ENCODE assay signal across 1 cellular context in the genomic region with DNA sequence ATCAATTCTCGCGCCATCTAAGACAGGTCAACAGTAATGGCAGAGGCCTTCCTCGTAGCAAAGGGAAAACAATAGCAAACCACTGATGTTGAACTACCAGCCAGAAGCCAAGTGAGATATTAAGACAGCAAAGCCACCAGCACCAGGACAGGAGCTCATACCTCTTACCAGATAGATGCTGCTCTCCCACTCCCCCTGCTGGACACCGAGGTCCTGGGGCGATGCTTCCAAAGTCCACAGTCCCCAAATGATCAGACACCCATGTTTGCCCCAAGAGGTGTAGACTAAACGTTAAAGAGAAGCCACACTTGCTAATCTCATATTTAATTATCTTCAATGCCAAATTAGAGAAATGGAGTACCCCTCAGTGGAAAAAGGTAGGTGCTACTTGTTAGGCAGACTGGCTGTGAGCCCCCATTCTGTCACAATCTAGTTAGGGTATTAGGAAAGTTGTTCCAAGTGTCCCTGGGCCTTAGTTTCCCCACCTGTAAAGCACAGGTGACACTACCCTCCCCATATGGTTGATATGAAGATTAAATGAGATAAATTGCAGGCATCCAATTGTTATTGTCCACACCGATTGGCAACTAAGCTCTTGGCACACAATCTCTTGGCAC.
TF ChIP-seq lines count a peak whose summit lies in the region.

No MANE protein-coding gene starts in this region.

TF ChIP-seq in K562, 482 proteins besides CTCF, POLR2A, EP300 and RAD21:
- TF ChIP-seq ETV5 (CRISPR knock-in tag; IDR thresholded peaks at IDR 0.05; ENCODE audit: low read depth), result no peak
- TF ChIP-seq, protein P1, sequence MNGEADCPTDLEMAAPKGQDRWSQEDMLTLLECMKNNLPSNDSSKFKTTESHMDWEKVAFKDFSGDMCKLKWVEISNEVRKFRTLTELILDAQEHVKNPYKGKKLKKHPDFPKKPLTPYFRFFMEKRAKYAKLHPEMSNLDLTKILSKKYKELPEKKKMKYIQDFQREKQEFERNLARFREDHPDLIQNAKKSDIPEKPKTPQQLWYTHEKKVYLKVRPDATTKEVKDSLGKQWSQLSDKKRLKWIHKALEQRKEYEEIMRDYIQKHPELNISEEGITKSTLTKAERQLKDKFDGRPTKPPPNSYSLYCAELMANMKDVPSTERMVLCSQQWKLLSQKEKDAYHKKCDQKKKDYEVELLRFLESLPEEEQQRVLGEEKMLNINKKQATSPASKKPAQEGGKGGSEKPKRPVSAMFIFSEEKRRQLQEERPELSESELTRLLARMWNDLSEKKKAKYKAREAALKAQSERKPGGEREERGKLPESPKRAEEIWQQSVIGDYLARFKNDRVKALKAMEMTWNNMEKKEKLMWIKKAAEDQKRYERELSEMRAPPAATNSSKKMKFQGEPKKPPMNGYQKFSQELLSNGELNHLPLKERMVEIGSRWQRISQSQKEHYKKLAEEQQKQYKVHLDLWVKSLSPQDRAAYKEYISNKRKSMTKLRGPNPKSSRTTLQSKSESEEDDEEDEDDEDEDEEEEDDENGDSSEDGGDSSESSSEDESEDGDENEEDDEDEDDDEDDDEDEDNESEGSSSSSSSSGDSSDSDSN (IDR thresholded peaks at IDR 0.05; ENCODE audit: borderline replicate concordance in 1 of 2, low read depth in 2 of 2, low read length in 2 of 2), result 0 out of 4 replicates have a peak, but pooled peaks of 1 of the 2 experiments have one; percentile 36
- TF ChIP-seq SOX6 (IDR thresholded peaks at IDR 0.05), result 0 out of 2 replicates have a peak, but pooled peaks have one; percentile 11
- peak; percentile 32; the same call in 1 of the 2 replicates for TF ChIP-seq STAG1 (CRISPR knock-in tag; IDR thresholded peaks at IDR 0.05; ENCODE audit: borderline replicate concordance)
- no peak for TF ChIP-seq XRCC3 (IDR thresholded peaks at IDR 0.05)
- no peak for TF ChIP-seq RBM14 (IDR thresholded peaks at IDR 0.05; ENCODE audit: borderline replicate concordance, insufficient read depth, low read depth, low read length)
- TF ChIP-seq ZNF76 (CRISPR knock-in tag; IDR thresholded peaks at IDR 0.05; ENCODE audit: borderline replicate concordance), result no peak
- TF ChIP-seq, protein P2, sequence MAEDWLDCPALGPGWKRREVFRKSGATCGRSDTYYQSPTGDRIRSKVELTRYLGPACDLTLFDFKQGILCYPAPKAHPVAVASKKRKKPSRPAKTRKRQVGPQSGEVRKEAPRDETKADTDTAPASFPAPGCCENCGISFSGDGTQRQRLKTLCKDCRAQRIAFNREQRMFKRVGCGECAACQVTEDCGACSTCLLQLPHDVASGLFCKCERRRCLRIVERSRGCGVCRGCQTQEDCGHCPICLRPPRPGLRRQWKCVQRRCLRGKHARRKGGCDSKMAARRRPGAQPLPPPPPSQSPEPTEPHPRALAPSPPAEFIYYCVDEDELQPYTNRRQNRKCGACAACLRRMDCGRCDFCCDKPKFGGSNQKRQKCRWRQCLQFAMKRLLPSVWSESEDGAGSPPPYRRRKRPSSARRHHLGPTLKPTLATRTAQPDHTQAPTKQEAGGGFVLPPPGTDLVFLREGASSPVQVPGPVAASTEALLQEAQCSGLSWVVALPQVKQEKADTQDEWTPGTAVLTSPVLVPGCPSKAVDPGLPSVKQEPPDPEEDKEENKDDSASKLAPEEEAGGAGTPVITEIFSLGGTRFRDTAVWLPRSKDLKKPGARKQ (CRISPR knock-in tag; IDR thresholded peaks at IDR 0.05), result no peak
- TF ChIP-seq ESRRA (IDR thresholded peaks at IDR 0.05; ENCODE audit: borderline replicate concordance, low read depth), result 0 out of 2 replicates have a peak, but pooled peaks have one; percentile 24
- peak; percentile 22; the same call in 1 of the 2 replicates for TF ChIP-seq RB1 (IDR thresholded peaks at IDR 0.05; ENCODE audit: low read depth)
- no peak for TF ChIP-seq CTBP1 (IDR thresholded peaks at IDR 0.05; ENCODE audit: borderline replicate concordance)
- TF ChIP-seq SMC3 (conservative IDR thresholded peaks at IDR 0.05; ENCODE audit: insufficient read depth, low read depth, low read length), result peak; percentile 80
- TF ChIP-seq ATF7 (IDR thresholded peaks at IDR 0.05), result 0 out of 2 replicates have a peak, but pooled peaks have one; percentile 22
- TF ChIP-seq SMARCE1 (IDR thresholded peaks at IDR 0.05), result peak; percentile 15; the same call in 1 of the 2 replicates
- TF ChIP-seq TARDBP (IDR thresholded peaks at IDR 0.05), result 0 out of 2 replicates have a peak, but pooled peaks have one; percentile 28
- TF ChIP-seq CC2D1A (IDR thresholded peaks at IDR 0.05), result 0 out of 2 replicates have a peak, but pooled peaks have one; percentile 30
- no peak for TF ChIP-seq WHSC1 (IDR thresholded peaks at IDR 0.05; ENCODE audit: low read length)
- TF ChIP-seq TRIM28 (IDR thresholded peaks at IDR 0.05), result peak; percentile 43; the same call in 1 of the 2 replicates
- TF ChIP-seq, protein P3, sequence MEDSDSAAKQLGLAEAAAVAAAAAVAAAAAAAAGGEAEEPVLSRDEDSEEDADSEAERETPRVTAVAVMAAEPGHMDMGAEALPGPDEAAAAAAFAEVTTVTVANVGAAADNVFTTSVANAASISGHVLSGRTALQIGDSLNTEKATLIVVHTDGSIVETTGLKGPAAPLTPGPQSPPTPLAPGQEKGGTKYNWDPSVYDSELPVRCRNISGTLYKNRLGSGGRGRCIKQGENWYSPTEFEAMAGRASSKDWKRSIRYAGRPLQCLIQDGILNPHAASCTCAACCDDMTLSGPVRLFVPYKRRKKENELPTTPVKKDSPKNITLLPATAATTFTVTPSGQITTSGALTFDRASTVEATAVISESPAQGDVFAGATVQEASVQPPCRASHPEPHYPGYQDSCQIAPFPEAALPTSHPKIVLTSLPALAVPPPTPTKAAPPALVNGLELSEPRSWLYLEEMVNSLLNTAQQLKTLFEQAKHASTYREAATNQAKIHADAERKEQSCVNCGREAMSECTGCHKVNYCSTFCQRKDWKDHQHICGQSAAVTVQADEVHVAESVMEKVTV (CRISPR knock-in tag; IDR thresholded peaks at IDR 0.05), result peak; percentile 64
- TF ChIP-seq ZNF12 (CRISPR knock-in tag; IDR thresholded peaks at IDR 0.05), result peak; percentile 94
- TF ChIP-seq KLF16 (IDR thresholded peaks at IDR 0.05), result peak; percentile 17
- TF ChIP-seq, protein P4, sequence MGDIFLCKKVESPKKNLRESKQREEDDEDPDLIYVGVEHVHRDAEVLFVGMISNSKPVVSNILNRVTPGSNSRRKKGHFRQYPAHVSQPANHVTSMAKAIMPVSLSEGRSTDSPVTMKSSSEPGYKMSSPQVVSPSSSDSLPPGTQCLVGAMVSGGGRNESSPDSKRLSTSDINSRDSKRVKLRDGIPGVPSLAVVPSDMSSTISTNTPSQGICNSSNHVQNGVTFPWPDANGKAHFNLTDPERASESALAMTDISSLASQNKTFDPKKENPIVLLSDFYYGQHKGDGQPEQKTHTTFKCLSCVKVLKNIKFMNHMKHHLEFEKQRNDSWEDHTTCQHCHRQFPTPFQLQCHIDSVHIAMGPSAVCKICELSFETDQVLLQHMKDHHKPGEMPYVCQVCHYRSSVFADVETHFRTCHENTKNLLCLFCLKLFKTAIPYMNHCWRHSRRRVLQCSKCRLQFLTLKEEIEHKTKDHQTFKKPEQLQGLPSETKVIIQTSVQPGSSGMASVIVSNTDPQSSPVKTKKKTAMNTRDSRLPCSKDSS (IDR thresholded peaks at IDR 0.05; ENCODE audit: low read depth, partially characterized antibody), result no peak
- TF ChIP-seq JUND (IDR thresholded peaks at IDR 0.05; ENCODE audit: borderline replicate concordance, low read depth, low read length), result 0 out of 2 replicates have a peak, but pooled peaks have one; percentile 10
- no peak for TF ChIP-seq JUND (tag; IDR thresholded peaks at IDR 0.05; ENCODE audit: borderline replicate concordance, low read depth, low read length)
